ENCODE assay signal across 8 cellular contexts in genomic region chr1:15526490-15527339, GRCh38. TPM values are rescaled to one million over a fixed set of nuclear protein-coding genes. Genes with fewer than 3 reads are reported as not detected.
DNase-seq lines count a peak whose midpoint lies in the region; ATAC-seq, FAIRE-seq and TF ChIP-seq lines count a peak whose summit lies in the region.

DNAJC16 (plus strand) TSS chr1:15526848; CDS start chr1:15529106, 2,258 bp downstream.

- peak; percentile 45 for ATAC-seq in GM19468 (IDR thresholded peaks at IDR 0.05; ENCODE audit: extremely low read depth, unreplicated experiment)

- H4K5ac ChIP-seq in H1 (ENCODE audit: insufficient read length, low read depth, low read length) = peak within 1 kb of the TSS; percentile 16

- H3K79me1 ChIP-seq in H1 (ENCODE audit: low read depth, low read length) (no peaks in the 10 kb centered on the region), mesenchymal stem cell (replicated peaks; ENCODE audit: low read length, poor library complexity, severe bottlenecking) (peaks cover 15% of the 10 kb centered on the region)

- TF ChIP-seq CTCF in H1 (IDR thresholded peaks at IDR 0.05; ENCODE audit: control extremely low read depth in 1 of 3, insufficient read depth in 1 of 3, low read depth in 1 of 3, low read length in 3 of 3) = peak; percentile 4 to 35 (median 8); a peak in 3 of 4 replicates

- no peak within 1 kb of the TSS for H2BK12ac ChIP-seq in H1 (ENCODE audit: low read depth, low read length)
- H2BK12ac ChIP-seq in mesenchymal stem cell (ENCODE audit: low read length in 2 of 2) = peak within 1 kb of the TSS in 1 of 2 experiments; percentile 39

- H3K23ac ChIP-seq in H1 (ENCODE audit: insufficient read length) (no peak within 1 kb of the TSS), mesenchymal stem cell (ENCODE audit: low read length in 2 of 2) (no peak within 1 kb of the TSS)

- CTCF ChIA-PET in H1 (lab: Charles Lee; ENCODE audit: partially characterized antibody) = interaction anchor here (0.5 to 1.6 kb wide), 4 partner anchors 20 to 252 kb away, joined by 3 to 4 read pairs (median 3); no protein-coding TSS in a partner anchor

- no peak within 1 kb of the TSS for H2AFZ ChIP-seq in H1 (ENCODE audit: low read length)
- H2AFZ ChIP-seq in mesenchymal stem cell (ENCODE audit: low read depth, low read length) = peak within 1 kb of the TSS; percentile 83

- H2BK15ac ChIP-seq in H1 (ENCODE audit: low read length) (no peak within 1 kb of the TSS), mesenchymal stem cell (ENCODE audit: low read depth, poor library complexity, severe bottlenecking) (no peak within 1 kb of the TSS)

- H2BK5ac ChIP-seq in H1 (ENCODE audit: low read depth, low read length) (peak within 1 kb of the TSS; percentile 56), mesenchymal stem cell (ENCODE audit: low read depth, low read length, poor library complexity, severe bottlenecking) (peak within 1 kb of the TSS; percentile 49)

- peaks cover 6% of the 10 kb centered on the region for H3K23me2 ChIP-seq in H1 (ENCODE audit: low read depth, low read length)

- H3K4me3 ChIP-seq in H1 (ENCODE audit: extremely low read depth in 1 of 4, insufficient read depth in 2 of 4, low read depth in 3 of 4, low read length in 4 of 4) = peak within 1 kb of the TSS; percentile 66 to 90 (median 82)
- H3K4me3 ChIP-seq in mesenchymal stem cell (ENCODE audit: insufficient read depth in 1 of 2, low read depth in 1 of 2, low read length in 2 of 2) = peak within 1 kb of the TSS; percentile 84 to 98

- no peak for TF ChIP-seq RAD21 in H1 (IDR thresholded peaks at IDR 0.05 in 1 of 2, conservative IDR thresholded peaks at IDR 0.05 in 1 of 2; ENCODE audit: low read depth in 2 of 2, low read length in 2 of 2)

- H2BK120ac ChIP-seq in H1 (replicated peaks; ENCODE audit: low read depth, low read length) (no peak within 1 kb of the TSS), mesenchymal stem cell (ENCODE audit: low read depth, low read length) (peak within 1 kb of the TSS; percentile 83)

- DNase-seq in COLO668 (lab: John Stamatoyannopoulos, UW; ENCODE audit: unreplicated experiment) (peak; percentile 100), HT-29 (ENCODE audit: low spot score) (peak; percentile 99), NOMO-1 (lab: John Stamatoyannopoulos, UW; ENCODE audit: unreplicated experiment in 2 of 2) (peak; percentile 98 to 99), H1 (ENCODE audit: low read depth in 1 of 2, low spot score in 2 of 2) (peak; percentile 96 to 100), mesenchymal stem cell (peak; percentile 100)
- peak; percentile 94 to 95 for DNase-seq in activated CD8-positive, alpha-beta memory T cell treated with anti-CD3 and anti-CD28 coated beads for 4 hours (ENCODE audit: low read depth in 2 of 2)
- DNase-seq in stimulated activated CD8-positive, alpha-beta memory T cell treated with anti-CD3 and anti-CD28 coated beads, Interleukin-15, amount 100 ng/mL, for 1 hour (ENCODE audit: low read depth) = peak; percentile 89

- H3K9ac ChIP-seq in H1 (replicated peaks in 1 of 4; ENCODE audit: extremely low read depth in 1 of 4, low read depth in 3 of 4, low read length in 3 of 4) = peak within 1 kb of the TSS; percentile 37 to 82 (median 70)
- H3K9ac ChIP-seq in mesenchymal stem cell (ENCODE audit: low read length) = peak within 1 kb of the TSS; percentile 97

- peak; percentile 56 to 90 for TF ChIP-seq POLR2A in H1 (IDR thresholded peaks at IDR 0.05; ENCODE audit: control extremely low read depth in 1 of 2, low read depth in 2 of 2, low read length in 2 of 2)

- H2AK5ac ChIP-seq in H1 (ENCODE audit: low read depth, low read length) (no peak within 1 kb of the TSS), mesenchymal stem cell (ENCODE audit: low read length, severe bottlenecking) (peak within 1 kb of the TSS; percentile 31)

- TF ChIP-seq EP300 in H1 (IDR thresholded peaks at IDR 0.05; ENCODE audit: borderline replicate concordance in 1 of 2, low read depth in 2 of 2, low read length in 2 of 2) = no peak

- H3K4me1 ChIP-seq in H1 (replicated peaks in 1 of 4; ENCODE audit: control insufficient read depth in 3 of 4, insufficient read depth in 4 of 4, low read length in 3 of 4) = peaks cover 0 to 8% (median 5%) of the 10 kb centered on the region in 4 experiments; a peak in 4 of 7 replicates
- peaks cover 6% of the 10 kb centered on the region for H3K4me1 ChIP-seq in mesenchymal stem cell (ENCODE audit: control insufficient read depth, insufficient read depth, low read depth, low read length)

- H3K9me3 ChIP-seq in H1 (ENCODE audit: insufficient read depth in 2 of 2, low read depth in 1 of 2, low read length in 1 of 2) (no peaks in the 10 kb centered on the region), mesenchymal stem cell (ENCODE audit: control insufficient read depth, low read length) (no peaks in the 10 kb centered on the region)

- H3K14ac ChIP-seq in H1 (ENCODE audit: insufficient read length) (no peak within 1 kb of the TSS), mesenchymal stem cell (ENCODE audit: low read length in 2 of 2) (peak within 1 kb of the TSS in 1 of 2 experiments; percentile 62)

- WGBS in H1 (ENCODE audit: extremely low coverage in 1 of 2, insufficient coverage in 1 of 2, insufficient read length in 1 of 2, insufficient replicate concordance in 2 of 2, low coverage in 1 of 2, low lambda C conversion rate in 2 of 2, missing lambda C conversion rate in 1 of 2), 2 experiments = 2% methylated on average over 46 of the region's 65 CpGs; no CpG with 5 or more reads in 1 of the 2 experiments
- under 1% methylated on average over 62 of the region's 65 CpGs for WGBS in mesenchymal stem cell

- H3K36me3 ChIP-seq in H1 (ENCODE audit: control insufficient read depth in 2 of 4, insufficient read depth in 4 of 4, low read length in 3 of 4) = peaks cover 0 to 8% (median 1%) of the 10 kb centered on the region in 4 experiments; a peak in 4 of 8 replicates
- H3K36me3 ChIP-seq in mesenchymal stem cell (ENCODE audit: control insufficient read depth in 1 of 2, insufficient read depth in 2 of 2, low read depth in 1 of 2, low read length in 2 of 2) = peaks cover 4 to 22% of the 10 kb centered on the region in 2 experiments

- H3K27ac ChIP-seq in H1 (ENCODE audit: low read depth, low read length) (peak within 1 kb of the TSS; percentile 74), mesenchymal stem cell (ENCODE audit: low read length, poor library complexity, severe bottlenecking) (peak within 1 kb of the TSS; percentile 84)

- H3K79me2 ChIP-seq in H1 (ENCODE audit: control insufficient read depth in 1 of 2, insufficient read depth in 2 of 2, low read length in 2 of 2) = peaks cover 0 to 31% of the 10 kb centered on the region in 2 experiments; a peak in 2 of 4 replicates

- H4K91ac ChIP-seq in H1 (replicated peaks; ENCODE audit: insufficient read length, low read length) (no peak within 1 kb of the TSS), mesenchymal stem cell (ENCODE audit: low read length) (peak within 1 kb of the TSS; percentile 78)

- H3K4ac ChIP-seq in H1 (replicated peaks; ENCODE audit: insufficient read length, low read depth, low read length) (no peak within 1 kb of the TSS), mesenchymal stem cell (ENCODE audit: low read depth in 1 of 2, low read length in 2 of 2) (peak within 1 kb of the TSS in 1 of 2 experiments; percentile 67)

- H3K27me3 ChIP-seq in H1 (replicated peaks in 1 of 4; ENCODE audit: control insufficient read depth in 3 of 4, extremely low read depth in 1 of 4, insufficient read depth in 3 of 4, low read length in 3 of 4) (no peaks in the 10 kb centered on the region), mesenchymal stem cell (ENCODE audit: control insufficient read depth in 1 of 2, insufficient read depth in 1 of 2, low read length in 2 of 2) (no peaks in the 10 kb centered on the region)

- POLR2A ChIA-PET in H1 (lab: Charles Lee; ENCODE audit: partially characterized antibody) = interaction anchor here (0.6 to 1.8 kb wide), 10 partner anchors 10 to 268 kb away, joined by 3 to 6 read pairs (median 3); no protein-coding TSS in a partner anchor

- peak; percentile 98 for FAIRE-seq in H1 (lab: Jason Lieb, UNC)

- peak within 1 kb of the TSS; percentile 76; the same call in 1 of the 2 replicates for H3K18ac ChIP-seq in H1 (ENCODE audit: extremely low read depth, low read length)
- peak within 1 kb of the TSS; percentile 64 to 80 for H3K18ac ChIP-seq in mesenchymal stem cell (ENCODE audit: low read depth in 1 of 2, low read length in 2 of 2)

- H4K20me1 ChIP-seq in H1 (replicated peaks in 1 of 2; ENCODE audit: control insufficient read depth in 1 of 2, insufficient read depth in 2 of 2, low read length in 2 of 2) = peaks cover 1 to 3% of the 10 kb centered on the region in 2 experiments

- H2BK20ac ChIP-seq in H1 (ENCODE audit: low read length) = no peak within 1 kb of the TSS

- peak within 1 kb of the TSS; percentile 73 to 93 for H3K4me2 ChIP-seq in H1 (ENCODE audit: insufficient read depth in 1 of 2, low read depth in 2 of 2, low read length in 2 of 2)
- peak within 1 kb of the TSS; percentile 98 for H3K4me2 ChIP-seq in mesenchymal stem cell (ENCODE audit: low read length, poor library complexity, severe bottlenecking)

- H4K8ac ChIP-seq in H1 (ENCODE audit: extremely low read depth, insufficient read depth, low read length) = peak within 1 kb of the TSS; percentile 83; the same call in 1 of the 2 replicates
- H4K8ac ChIP-seq in mesenchymal stem cell (ENCODE audit: low read length) = peak within 1 kb of the TSS; percentile 89

- H3K56ac ChIP-seq in H1 (replicated peaks; ENCODE audit: insufficient read length, low read depth, low read length) = no peak within 1 kb of the TSS

TF ChIP-seq in H1, 55 proteins besides CTCF, POLR2A, EP300 and RAD21 (continues in another document):
- TF ChIP-seq TBP (IDR thresholded peaks at IDR 0.05; ENCODE audit: low read depth, low read length) (peak; percentile 82), CEBPB (IDR thresholded peaks at IDR 0.05; ENCODE audit: low read depth, low read length) (peak; percentile 55), PHF8 (conservative IDR thresholded peaks at IDR 0.05; ENCODE audit: low read depth, low read length) (peak; percentile 89), SIRT6 (IDR thresholded peaks at IDR 0.05; ENCODE audit: low read length) (no peak), KDM5A (IDR thresholded peaks at IDR 0.05; ENCODE audit: low read length) (no peak), ASH2L (IDR thresholded peaks at IDR 0.05; ENCODE audit: low read length) (peak; percentile 95), KDM4A (IDR thresholded peaks at IDR 0.05; ENCODE audit: low read depth, low read length, severe bottlenecking) (peak; percentile 72)

RNA-seq across cellular contexts. Expression of gene DNAJC16, which starts in this region (rescaled TPM):
- total RNA-seq in HT-29 (2014; rRNA removed; shearing (Covaris generic)) = 4.8 and 9.3 TPM in 2 replicates
- total RNA-seq in H1 (2021; fragmentation: NEBNext Ultra II Directional; extraction: Animal tissue kit (Norgen Biotek cat#: 25700)) = 20.6 and 23.3 TPM in 2 replicates
- polyA plus RNA-seq in H1 (2011; rRNA removed) = 4.8 and 7.9 TPM in 2 replicates
- 6.4 TPM for polyA plus RNA-seq in H1 (2011; cell fraction: cytosol; rRNA removed)
- polyA plus RNA-seq in H1 (2011; cell fraction: nucleus; rRNA removed) = 5.9 TPM
- polyA plus RNA-seq in H1 (2012, experiment 1 of 2) = 7.6 to 9.5 TPM (median 9.1 TPM) in 4 replicates
- 1.0 TPM for polyA plus RNA-seq in H1 (2012, experiment 2 of 2)
- polyA plus RNA-seq in H1 (2013, experiment 1 of 2) = 16.0 TPM
- 16.2 TPM for polyA plus RNA-seq in H1 (2013, experiment 2 of 2)
- polyA minus RNA-seq in H1 (2011; rRNA and poly(A)+ RNA removed) = 20.6 and 43.0 TPM in 2 replicates
- 18.4 TPM for polyA minus RNA-seq in H1 (2011; cell fraction: cytosol; rRNA and poly(A)+ RNA removed)
- polyA minus RNA-seq in H1 (2011; cell fraction: nucleus; rRNA and poly(A)+ RNA removed) = 19.3 TPM
- 12.3 TPM for polyA plus RNA-seq in mesenchymal stem cell (2013, experiment 1 of 2)
- polyA plus RNA-seq in mesenchymal stem cell (2013, experiment 2 of 2) = 12.0 TPM

Comparison
In these comparisons a context has a peak if more than half of its experiments do, and no peak if none do; other contexts are left out.
1. Peak in every context shown above with its lines: DNase-seq, ATAC-seq, H3K4me3 ChIP-seq and H3K27ac ChIP-seq.